23 cellular contexts compared by ENCODE assay signal in the genomic region with DNA sequence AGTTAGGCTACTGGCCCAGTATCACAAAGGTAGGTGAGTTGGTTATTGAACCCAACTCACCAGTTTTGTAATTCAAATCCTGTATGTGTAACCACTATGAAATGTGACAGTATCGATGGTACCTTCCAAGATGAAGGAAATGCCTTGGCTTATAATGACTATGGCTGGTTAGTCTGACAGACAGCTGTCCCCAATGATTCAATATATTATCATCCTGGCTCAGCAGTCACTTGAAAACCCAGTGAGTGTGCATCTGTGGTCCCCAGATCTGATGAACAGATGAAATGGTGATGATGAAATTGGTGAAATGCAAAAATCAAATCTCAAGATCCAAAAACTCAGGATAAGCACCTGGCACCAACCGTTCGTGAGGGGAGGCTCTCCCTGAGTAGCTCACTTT. TPM values are rescaled to one million over a fixed set of nuclear protein-coding genes. Genes with fewer than 3 reads are reported as not detected.
DNase-seq lines count a peak whose midpoint lies in the region; ATAC-seq, FAIRE-seq and TF ChIP-seq lines count a peak whose summit lies in the region.
"Had no signal": no experiment of that assay in that cellular context is flagged by ENCODE, and none has a peak within 500 bp of the region (broad histone marks: within the 10 kb centered on the region; RNA-seq: fewer than 3 reads in every experiment).

No MANE protein-coding gene starts in this region.

- no peak for ATAC-seq in HepG2
- ATAC-seq in right lobe of liver = no peak
- no peak for ATAC-seq in effector memory CD8-positive, alpha-beta T cell (replicated peaks)
- ATAC-seq in psoas muscle = no peak
- ATAC-seq: HCT116 had no signal

- H4K12ac ChIP-seq in trophoblast cell (ENCODE audit: low read depth, low read length) = no peak overlapping the region

- H3K27me3 Mint-ChIP-seq in effector memory CD8-positive, alpha-beta T cell = peaks cover 6 to 8% of the 10 kb centered on the region in 2 donors
- H3K27me3 Mint-ChIP-seq: CD4-positive, CD25-positive, alpha-beta regulatory T cell had no signal

- H3K36me3 Mint-ChIP-seq in effector memory CD8-positive, alpha-beta T cell (ENCODE audit: insufficient read depth) = no peaks in the 10 kb centered on the region
- H3K36me3 Mint-ChIP-seq: CD4-positive, CD25-positive, alpha-beta regulatory T cell had no signal

- in situ Hi-C loops in HepG2 (cut with HindIII; ENCODE audit: extremely low pct_ligation_motif_present, low pct_unique_long_range_greater_than_20kb) = no loop called here

- WGBS in HepG2 (ENCODE audit: low lambda C conversion rate) = 97% methylated on average over 3 of the region's 3 CpGs
- 80% methylated on average over 2 of the region's 3 CpGs for WGBS in right lobe of liver (ENCODE audit: insufficient coverage, low coverage, low lambda C conversion rate, missing lambda C conversion rate)
- no CpG with 5 or more reads among the region's 3 CpGs for WGBS in trophoblast cell (ENCODE audit: extremely low coverage, insufficient coverage, insufficient read length)
- WGBS in psoas muscle, 3 donors = 70 to 81% (median 79%) methylated on average over 3 of the region's 3 CpGs

- TF ChIP-seq CTCF in HepG2 (CRISPR knock-in tag; IDR thresholded peaks at IDR 0.05) (no peak), right lobe of liver (IDR thresholded peaks at IDR 0.05) (no peak), epithelial cell of esophagus (IDR thresholded peaks at IDR 0.05; ENCODE audit: insufficient read depth, low read depth, low read length, missing control alignments) (no peak), psoas muscle (IDR thresholded peaks at IDR 0.05) (no peak)

- H3K27me3 ChIP-seq in HepG2 (ENCODE audit: control insufficient read depth in 1 of 2, insufficient read depth in 2 of 2, low read length in 2 of 2) = no peaks in the 10 kb centered on the region
- no peaks in the 10 kb centered on the region for H3K27me3 ChIP-seq in right lobe of liver
- no peaks in the 10 kb centered on the region for H3K27me3 ChIP-seq in trophoblast cell (ENCODE audit: insufficient read depth, low read length)
- H3K27me3 ChIP-seq in psoas muscle (ENCODE audit: insufficient read depth in 3 of 3, low read length in 2 of 3) = no peaks in the 10 kb centered on the region
- H3K27me3 ChIP-seq: BE2C had no signal

- no peak for TF ChIP-seq EP300 in HepG2 (IDR thresholded peaks at IDR 0.05; ENCODE audit: low read depth in 2 of 2, low read length in 2 of 2)
- no peak for TF ChIP-seq EP300 in HepG2 (CRISPR knock-in tag; IDR thresholded peaks at IDR 0.05; ENCODE audit: borderline replicate concordance)

- H3K4me1 ChIP-seq in HepG2 (ENCODE audit: insufficient read depth, low read length) (peaks cover 17% of the 10 kb centered on the region), right lobe of liver (no peaks in the 10 kb centered on the region), trophoblast cell (ENCODE audit: control insufficient read depth in 1 of 2, insufficient read depth in 2 of 2, low read length in 2 of 2) (no peaks in the 10 kb centered on the region), psoas muscle (no peaks in the 10 kb centered on the region)

- no peak overlapping the region for H3K4me2 ChIP-seq in HepG2 (ENCODE audit: low read depth, low read length)
- no peak overlapping the region for H3K4me2 ChIP-seq in trophoblast cell (ENCODE audit: low read length)

- CTCF ChIA-PET in HepG2 (lab: Yijun Ruan, JAX; ENCODE audit: low intra/inter-chr PET ratio, low total read pairs) = no interaction called here

- peaks cover 6% of the 10 kb centered on the region for H3K79me2 ChIP-seq in HepG2 (ENCODE audit: insufficient read depth, low read length)
- H3K79me2 ChIP-seq in trophoblast cell (ENCODE audit: control insufficient read depth, insufficient read depth, low read length, poor library complexity) = peaks cover 3% of the 10 kb centered on the region

- H2BK120ac ChIP-seq in trophoblast cell (ENCODE audit: insufficient read depth, low read length, poor library complexity) = no peak overlapping the region

- no TSS peak for BruUV-seq in HepG2 (replicated peaks; lab: Mats Ljungman, UMichigan)

- H3K14ac ChIP-seq in trophoblast cell (ENCODE audit: low read length) = no peak overlapping the region

- H3K4ac ChIP-seq in trophoblast cell (ENCODE audit: low read depth, low read length) = peak overlapping the region; percentile 52

- H4K8ac ChIP-seq in trophoblast cell (ENCODE audit: low read depth, low read length) = no peak overlapping the region

- no peak overlapping the region for H3K27ac ChIP-seq in HepG2 (ENCODE audit: extremely low read length, insufficient read depth, low read length)
- no peak overlapping the region for H3K27ac ChIP-seq in right lobe of liver
- H3K27ac ChIP-seq in trophoblast cell (ENCODE audit: low read depth, low read length) = no peak overlapping the region
- H3K27ac ChIP-seq in psoas muscle = no peak overlapping the region
- H3K27ac ChIP-seq: SK-N-MC had no signal

- H2AK5ac ChIP-seq in trophoblast cell (ENCODE audit: low read length) = no peak overlapping the region

- no peak overlapping the region for H3K4me3 Mint-ChIP-seq in effector memory CD8-positive, alpha-beta T cell
- H3K4me3 Mint-ChIP-seq: CD4-positive, CD25-positive, alpha-beta regulatory T cell had no signal

- POLR2A ChIA-PET in HepG2 (lab: Yijun Ruan, JAX) = no interaction called here

- no peak overlapping the region for H3K23ac ChIP-seq in trophoblast cell (ENCODE audit: low read length)

- H3K9ac ChIP-seq in HepG2 (ENCODE audit: insufficient read depth, low read depth, low read length) = no peak overlapping the region
- H3K9ac ChIP-seq in trophoblast cell (ENCODE audit: low read length) = no peak overlapping the region

- intact Hi-C loops in HepG2 (cut with micrococcal nuclease; ENCODE audit: unreplicated experiment) = loop anchor here (5.0 kb wide), 2 partner anchors 37 to 408 kb away; no protein-coding TSS in a partner anchor
- intact Hi-C loops in right lobe of liver (cut with DNase I) = no loop called here
- intact Hi-C loops in psoas muscle (cut with DNase I) = no loop called here

- H3K4me1 Mint-ChIP-seq in effector memory CD8-positive, alpha-beta T cell (ENCODE audit: low read depth in 2 of 2) = no peaks in the 10 kb centered on the region
- H3K4me1 Mint-ChIP-seq: CD4-positive, CD25-positive, alpha-beta regulatory T cell had no signal

- H2AFZ ChIP-seq in HepG2 (ENCODE audit: low read length) (no peak overlapping the region), trophoblast cell (ENCODE audit: insufficient read depth, low read length, poor library complexity) (no peak overlapping the region)

- TF ChIP-seq POLR2A in HepG2 (IDR thresholded peaks at IDR 0.05; ENCODE audit: insufficient read depth in 1 of 2, low read depth in 2 of 2, low read length in 2 of 2) (no peak), right lobe of liver (IDR thresholded peaks at IDR 0.05) (no peak)

- DNase-seq in HepG2 (ENCODE audit: low spot score) (no peak), right lobe of liver (no peak), epithelial cell of esophagus (ENCODE audit: low read depth) (peak; percentile 22), trophoblast cell (no peak), CD1c-positive myeloid dendritic cell (ENCODE audit: extremely low spot score) (no peak), psoas muscle (no peak)
- no peak for DNase-seq in effector memory CD8-positive, alpha-beta T cell
- DNase-seq: 8988T; ACHN; BE2C; CD4-positive, CD25-positive, alpha-beta regulatory T cell; KBM-7; MM.1S; NCI-H1694; NCI-H2081; NCI-H2227 treated with DMSO at 0.1 percent for 48 hours; NCI-H526 treated with DMSO at 0.1 percent for 48 hours; SIG-M5 had no signal

- H4K20me1 ChIP-seq in HepG2 (ENCODE audit: insufficient read depth, low read length) = peaks cover 4% of the 10 kb centered on the region; the same call in 1 of the 2 replicates

- no peak for TF ChIP-seq RAD21 in HepG2 (CRISPR knock-in tag; IDR thresholded peaks at IDR 0.05)

- H2BK5ac ChIP-seq in trophoblast cell (ENCODE audit: low read depth, low read length, poor library complexity) = no peak overlapping the region

- no peak overlapping the region for H3K27ac Mint-ChIP-seq in effector memory CD8-positive, alpha-beta T cell
- H3K27ac Mint-ChIP-seq: CD4-positive, CD25-positive, alpha-beta regulatory T cell had no signal

- no peak overlapping the region for H2BK12ac ChIP-seq in trophoblast cell (ENCODE audit: low read length)

- no peak overlapping the region for H4K91ac ChIP-seq in trophoblast cell (ENCODE audit: low read depth, low read length)

- H3K18ac ChIP-seq in trophoblast cell (ENCODE audit: low read length) = no peak overlapping the region

- H3K4me3 ChIP-seq in HepG2 (replicated peaks in 1 of 3; ENCODE audit: insufficient read depth in 1 of 3, low read depth in 2 of 3, low read length in 3 of 3) = no peak overlapping the region
- H3K4me3 ChIP-seq in right lobe of liver = no peak overlapping the region
- no peak overlapping the region for H3K4me3 ChIP-seq in epithelial cell of esophagus (ENCODE audit: low read length)
- H3K4me3 ChIP-seq in trophoblast cell (ENCODE audit: low read depth, low read length) = no peak overlapping the region
- no peak overlapping the region for H3K4me3 ChIP-seq in psoas muscle
- H3K4me3 ChIP-seq: SK-N-MC had no signal

- no peaks in the 10 kb centered on the region for H3K9me3 ChIP-seq in HepG2 (ENCODE audit: low read length)
- no peaks in the 10 kb centered on the region for H3K9me3 ChIP-seq in right lobe of liver
- no peaks in the 10 kb centered on the region for H3K9me3 ChIP-seq in trophoblast cell (ENCODE audit: insufficient read depth, low read depth, low read length)
- no peaks in the 10 kb centered on the region for H3K9me3 ChIP-seq in psoas muscle
- H3K9me3 ChIP-seq: BE2C had no signal

- H3K36me3 ChIP-seq in HepG2 (replicated peaks in 1 of 2; ENCODE audit: control insufficient read depth in 1 of 2, insufficient read depth in 2 of 2, low read length in 2 of 2) (peaks cover 36 to 90% of the 10 kb centered on the region in 2 experiments), right lobe of liver (no peaks in the 10 kb centered on the region), trophoblast cell (ENCODE audit: control insufficient read depth in 1 of 2, insufficient read depth in 2 of 2, low read length in 2 of 2) (peaks cover 26 to 45% of the 10 kb centered on the region in 2 experiments), psoas muscle (ENCODE audit: insufficient read depth in 1 of 2, low read depth in 1 of 2) (no peaks in the 10 kb centered on the region)

- FAIRE-seq in HepG2 (lab: Jason Lieb, UNC) = no peak
- FAIRE-seq: D721Med, GM19239, RCC 7860 had no signal

- H3K9me3 Mint-ChIP-seq in effector memory CD8-positive, alpha-beta T cell = no peaks in the 10 kb centered on the region
- H3K9me3 Mint-ChIP-seq: CD4-positive, CD25-positive, alpha-beta regulatory T cell had no signal

- peaks cover 2% of the 10 kb centered on the region for H3K79me1 ChIP-seq in trophoblast cell (ENCODE audit: low read length)

RNA-seq across cellular contexts. Expression of gene TNFRSF21, which starts 54.8 kb away (rescaled TPM):
- total RNA-seq in HepG2 (2016; rRNA removed; fragmentation: Illumina TruSeq; extraction: Trizol) (35.4 and 46.3 TPM in 2 replicates), right lobe of liver (1 to 10 TPM; 1.9 to 7.9 (median 5.3) TPM), psoas muscle (10 to 100 TPM in 2 of 4 donors, 1 to 10 TPM in 2; 4.3 to 22.3 (median 8.9) TPM)
- 64.4 and 66.8 TPM in 2 replicates for total RNA-seq in HepG2 (2016; cell fraction: cytosol; rRNA removed; fragmentation: Illumina TruSeq; extraction: Trizol; ENCODE audit: low read depth)
- total RNA-seq in HepG2 (2016; cell fraction: insoluble cytoplasmic fraction; rRNA removed; fragmentation: Illumina TruSeq; extraction: Trizol) = 32.9 and 45.1 TPM in 2 replicates
- 83.9 and 85.3 TPM in 2 replicates for total RNA-seq in HepG2 (2016; cell fraction: membrane; rRNA removed; fragmentation: Illumina TruSeq; extraction: Trizol)
- 42.5 and 44.5 TPM in 2 replicates for total RNA-seq in HepG2 (2016; cell fraction: nucleus; rRNA removed; fragmentation: Illumina TruSeq; extraction: Trizol)
- polyA plus RNA-seq in HepG2 (2011; rRNA removed) (24.8 and 27.5 TPM in 2 replicates), psoas muscle (1 to 10 TPM; 2.7 to 7.3 (median 3.0) TPM)
- 28.3 and 32.5 TPM in 2 replicates for polyA plus RNA-seq in HepG2 (2011; cell fraction: cytosol; rRNA removed)
- polyA plus RNA-seq in HepG2 (2011; cell fraction: nucleus; rRNA removed) = 26.7 and 28.4 TPM in 2 replicates
- 29.4 and 72.1 TPM in 2 replicates for polyA plus RNA-seq in HepG2 (2012)
- 7.7 and 9.6 TPM in 2 replicates for polyA plus RNA-seq in HepG2 (2016; cell fraction: cytosol; fragmentation: Illumina TruSeq; extraction: Trizol; ENCODE audit: low read depth)
- polyA plus RNA-seq in HepG2 (2016; cell fraction: insoluble cytoplasmic fraction; fragmentation: Illumina TruSeq; extraction: Trizol; ENCODE audit: low read depth) = 42.9 and 49.8 TPM in 2 replicates
- 32.5 and 38.1 TPM in 2 replicates for polyA plus RNA-seq in HepG2 (2016; cell fraction: membrane; fragmentation: Illumina TruSeq; extraction: Trizol; ENCODE audit: low read depth)
- 56.9 and 64.9 TPM in 2 replicates for polyA plus RNA-seq in HepG2 (2016; cell fraction: nucleus; fragmentation: Illumina TruSeq; extraction: Trizol; ENCODE audit: insufficient read depth, low read depth)
- 26.7 and 80.6 TPM in 2 replicates for polyA minus RNA-seq in HepG2 (2011; rRNA and poly(A)+ RNA removed; ENCODE audit: low replicate concordance)
- polyA minus RNA-seq in HepG2 (2011; cell fraction: cytosol; rRNA and poly(A)+ RNA removed) = 40.3 and 44.4 TPM in 2 replicates
- polyA minus RNA-seq in HepG2 (2011; cell fraction: nucleus; rRNA and poly(A)+ RNA removed) = 66.8 and 71.1 TPM in 2 replicates
- polyA plus RNA-seq in trophoblast cell (2013) = 243 and 254 TPM in 2 replicates
- polyA plus RNA-seq: CD4-positive, CD25-positive, alpha-beta regulatory T cell had no signal
